8 cellular contexts compared by ENCODE assay signal in the genomic region with DNA sequence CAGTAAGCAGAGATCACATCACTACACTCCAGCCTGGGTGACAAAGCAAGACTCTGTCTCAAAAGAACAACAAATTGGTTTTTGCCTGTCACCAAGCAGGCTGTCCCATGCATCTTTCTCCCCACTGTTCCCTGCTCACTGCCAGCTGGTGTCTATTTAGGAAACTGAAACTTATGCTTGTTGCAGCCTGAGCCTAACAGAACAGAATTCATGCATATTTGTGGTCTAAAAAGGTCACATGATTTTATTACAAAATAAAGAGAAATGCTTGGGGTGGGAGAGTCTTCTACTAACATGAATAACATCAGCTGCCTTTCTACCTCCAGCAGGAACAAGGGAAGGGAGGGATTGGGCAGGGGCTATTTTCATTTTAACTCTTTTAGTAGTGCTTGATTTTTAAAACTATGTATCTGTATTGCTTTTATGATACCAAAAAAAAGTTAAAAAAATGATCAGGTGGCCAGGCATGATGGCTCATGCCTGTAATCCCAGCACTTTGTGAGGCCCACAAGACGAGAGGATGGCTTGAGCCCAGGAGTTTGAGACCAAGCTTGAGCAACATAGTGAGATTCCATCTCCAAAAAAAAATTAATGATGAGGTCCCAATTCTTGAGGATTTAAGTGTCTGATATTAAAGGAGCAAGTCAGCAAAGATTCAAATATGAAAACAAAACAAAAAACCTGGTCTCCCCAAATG. TPM values are rescaled to one million over a fixed set of nuclear protein-coding genes. Genes with fewer than 3 reads are reported as not detected.
DNase-seq lines count a peak whose midpoint lies in the region; ATAC-seq, FAIRE-seq and TF ChIP-seq lines count a peak whose summit lies in the region.

No MANE protein-coding gene starts in this region.

- intact Hi-C loops in activated CD4-positive, alpha-beta memory T cell treated with anti-CD3 and anti-CD28 coated beads for 36 hours (cut with micrococcal nuclease): no loop called here
- intact Hi-C loops in prostate gland (cut with DNase I): no loop called here

- H3K9me3 Mint-ChIP-seq in activated CD4-positive, alpha-beta memory T cell treated with anti-CD3 and anti-CD28 coated beads for 36 hours: no peaks in the 10 kb centered on the region

- CTCF ChIA-PET in A549 (lab: Yijun Ruan, JAX): interaction anchor here (0.6 to 2.4 kb wide), 9 partner anchors 7 to 170 kb away, joined by 3 to 9 read pairs (median 4); a partner anchor contains a TSS
- CTCF ChIA-PET in activated CD4-positive, alpha-beta memory T cell treated with anti-CD3 and anti-CD28 coated beads for 36 hours (lab: Charles Lee): interaction anchor here (1.0 to 2.4 kb wide), 15 partner anchors 9 to 241 kb away, joined by 3 to 22 read pairs (median 5); a partner anchor contains a TSS

- H3K4me1 ChIP-seq in A549: peaks cover 8% of the 10 kb centered on the region
- H3K4me1 ChIP-seq in gastroesophageal sphincter: peaks cover 7 to 31% (median 9%) of the 10 kb centered on the region in 3 donors
- no peaks in the 10 kb centered on the region for H3K4me1 ChIP-seq in prostate gland (replicated peaks)

- H3K27ac Mint-ChIP-seq in activated CD4-positive, alpha-beta memory T cell treated with anti-CD3 and anti-CD28 coated beads for 36 hours: peak overlapping the region; percentile 94

- TF ChIP-seq POLR2A in A549 (IDR thresholded peaks at IDR 0.05; ENCODE audit: low read length) (no peak), gastroesophageal sphincter (IDR thresholded peaks at IDR 0.05) (no peak), prostate gland (IDR thresholded peaks at IDR 0.05) (no peak)

- H3K4me3 ChIP-seq in A549 (peak overlapping the region; percentile 75), gastroesophageal sphincter (peak overlapping the region; percentile 62 to 89), prostate gland (peak overlapping the region; percentile 64)

- peak overlapping the region; percentile 75 to 89; a peak in 5 of 6 replicates for H3K27ac ChIP-seq in A549
- H3K27ac ChIP-seq in gastroesophageal sphincter: peak overlapping the region; percentile 6 to 92 (median 92)
- peak overlapping the region; percentile 94 to 96 for H3K27ac ChIP-seq in prostate gland

- peaks cover 0 to 27% of the 10 kb centered on the region in 2 donors for H3K36me3 ChIP-seq in gastroesophageal sphincter
- peaks cover 10 to 21% of the 10 kb centered on the region in 2 donors for H3K36me3 ChIP-seq in prostate gland

- peak overlapping the region; percentile 82 for H3K4me2 ChIP-seq in A549

- DNase-seq in A549 (ENCODE audit: low read depth in 1 of 2, low spot score in 1 of 2) (no peak), HCEC 1CT (peak; percentile 91), prostate gland (ENCODE audit: low spot score) (no peak), NCI-H82 (lab: John Stamatoyannopoulos, UW) (no peak)
- DNase-seq in activated CD4-positive, alpha-beta memory T cell treated with anti-CD3 and anti-CD28 coated beads for 36 hours: peak; percentile 38

- no peak for TF ChIP-seq EP300 in A549 (IDR thresholded peaks at IDR 0.05)
- TF ChIP-seq EP300 in gastroesophageal sphincter (IDR thresholded peaks at IDR 0.05): no peak

- peaks cover 19% of the 10 kb centered on the region for H3K4me1 Mint-ChIP-seq in activated CD4-positive, alpha-beta memory T cell treated with anti-CD3 and anti-CD28 coated beads for 36 hours (ENCODE audit: low read depth)

- POLR2A ChIA-PET in A549 (lab: Yijun Ruan, JAX): interaction anchor here (1.6 to 2.3 kb wide), 4 partner anchors 25 to 137 kb away, joined by 8 to 21 read pairs (median 12); a partner anchor contains a TSS
- POLR2A ChIA-PET in activated CD4-positive, alpha-beta memory T cell treated with anti-CD3 and anti-CD28 coated beads for 36 hours (lab: Charles Lee): interaction anchor here (0.8 to 5.3 kb wide), 8 partner anchors 8 to 255 kb away, joined by 3 to 58 read pairs (median 10); a partner anchor contains a TSS

- FAIRE-seq in A549 (lab: Jason Lieb, UNC): no peak

- H3K27me3 ChIP-seq in gastroesophageal sphincter (no peaks in the 10 kb centered on the region), prostate gland (replicated peaks; ENCODE audit: insufficient read depth) (no peaks in the 10 kb centered on the region)

- TF ChIP-seq RAD21 in A549 (conservative IDR thresholded peaks at IDR 0.05 in 1 of 2, IDR thresholded peaks at IDR 0.05 in 1 of 2): no peak

- WGBS in A549 (ENCODE audit: missing lambda C conversion rate): 23% methylated on average over 1 of the region's 1 CpG
- whole genome bisulfite sequencing in gastroesophageal sphincter (ENCODE audit: low coverage in 1 of 2), 2 donors: 0 to 17% methylated on average over 1 of the region's 1 CpG
- 8% methylated on average over 1 of the region's 1 CpG for WGBS in prostate gland

- no peaks in the 10 kb centered on the region for H3K27me3 Mint-ChIP-seq in activated CD4-positive, alpha-beta memory T cell treated with anti-CD3 and anti-CD28 coated beads for 36 hours

- peak overlapping the region; percentile 89 for H3K4me3 Mint-ChIP-seq in activated CD4-positive, alpha-beta memory T cell treated with anti-CD3 and anti-CD28 coated beads for 36 hours

- ATAC-seq in A549: no peak
- no peak for ATAC-seq in gastroesophageal sphincter
- no peak for ATAC-seq in GM21390 (IDR thresholded peaks at IDR 0.05; ENCODE audit: unreplicated experiment)
- no peak for ATAC-seq in HG03139 (IDR thresholded peaks at IDR 0.05; ENCODE audit: unreplicated experiment)

- H3K9me3 ChIP-seq in A549 (no peaks in the 10 kb centered on the region), gastroesophageal sphincter (no peaks in the 10 kb centered on the region), prostate gland (no peaks in the 10 kb centered on the region)

- H3K36me3 Mint-ChIP-seq in activated CD4-positive, alpha-beta memory T cell treated with anti-CD3 and anti-CD28 coated beads for 36 hours: peaks cover 19% of the 10 kb centered on the region

- TF ChIP-seq CTCF in A549 (IDR thresholded peaks at IDR 0.05): no peak
- no peak for TF ChIP-seq CTCF in gastroesophageal sphincter (IDR thresholded peaks at IDR 0.05)
- no peak for TF ChIP-seq CTCF in prostate gland (IDR thresholded peaks at IDR 0.05)

TF ChIP-seq in A549, 52 proteins besides CTCF, POLR2A, EP300 and RAD21 (continues in another document):
- TF ChIP-seq RCOR1 (IDR thresholded peaks at IDR 0.05; ENCODE audit: low read depth, low read length): no peak
- no peak for TF ChIP-seq HDAC2 (IDR thresholded peaks at IDR 0.05)
- no peak for TF ChIP-seq GATA3 (IDR thresholded peaks at IDR 0.05; ENCODE audit: borderline replicate concordance)
- TF ChIP-seq MAFK (IDR thresholded peaks at IDR 0.05; ENCODE audit: partially characterized antibody): no peak
- no peak for TF ChIP-seq EHMT2 (IDR thresholded peaks at IDR 0.05; ENCODE audit: low read depth)
- TF ChIP-seq MYC (IDR thresholded peaks at IDR 0.05; ENCODE audit: borderline replicate concordance, low read length): no peak
- TF ChIP-seq NPAS2 (CRISPR knock-in tag; IDR thresholded peaks at IDR 0.05; ENCODE audit: borderline replicate concordance): no peak

RNA-seq across cellular contexts. Expression of a gene that starts 0.9 kb away (rescaled TPM):
- polyA plus RNA-seq in A549 (2011; rRNA removed): 29.5 and 40.1 TPM in 2 replicates
- polyA plus RNA-seq in A549 (2012; cell fraction: cytosol; rRNA removed): 9.4 and 11.5 TPM in 2 replicates
- 32.9 and 55.4 TPM in 2 replicates for polyA plus RNA-seq in A549 (2012; cell fraction: nucleus; rRNA removed)
- polyA plus RNA-seq in A549 (2017; fragmentation: RNase III; extraction: RNeasy Plus Mini Kit Qiagen cat#74134 plus additional on column Dnase treatment): 16.5 to 23.9 TPM (median 22.2 TPM) in 3 replicates
- polyA minus RNA-seq in A549 (2011; rRNA and poly(A)+ RNA removed): 43.6 and 49.4 TPM in 2 replicates
- total RNA-seq in activated CD4-positive, alpha-beta memory T cell treated with anti-CD3 and anti-CD28 coated beads for 36 hours: 100 to 1,000 TPM; 125 to 139 TPM
- total RNA-seq in gastroesophageal sphincter: 10 to 100 TPM; 55.4 to 94.6 (median 82.7) TPM
- 100 to 1,000 TPM in 1 of 2 donors, 10 to 100 TPM in 1; 99.8 to 128 TPM for total RNA-seq in prostate gland

RNA-seq across cellular contexts. Expression of a gene that starts 3.7 kb away (rescaled TPM):
- not detected in 2 replicates for polyA plus RNA-seq in A549 (2011; rRNA removed)
- not detected in 2 replicates for polyA plus RNA-seq in A549 (2012; cell fraction: cytosol; rRNA removed)
- not detected in 2 replicates for polyA plus RNA-seq in A549 (2012; cell fraction: nucleus; rRNA removed)
- polyA plus RNA-seq in A549 (2017; fragmentation: RNase III; extraction: RNeasy Plus Mini Kit Qiagen cat#74134 plus additional on column Dnase treatment): not detected in 3 replicates
- not detected in 2 replicates for polyA minus RNA-seq in A549 (2011; rRNA and poly(A)+ RNA removed)
- total RNA-seq in activated CD4-positive, alpha-beta memory T cell treated with anti-CD3 and anti-CD28 coated beads for 36 hours: not detected
- not detected for total RNA-seq in gastroesophageal sphincter
- 1 to 10 TPM in 1 of 2 donors, under 1 TPM in 1; 0.62 to 1.1 TPM for total RNA-seq in prostate gland

RNA-seq across cellular contexts. Expression of a gene that starts 20.3 kb away (rescaled TPM):
- polyA plus RNA-seq in A549 (2011; rRNA removed): 0.21 and 0.34 TPM in 2 replicates
- 0.52 and 0.76 TPM in 2 replicates for polyA plus RNA-seq in A549 (2012; cell fraction: cytosol; rRNA removed)
- polyA plus RNA-seq in A549 (2012; cell fraction: nucleus; rRNA removed): 0.77 and 0.97 TPM in 2 replicates
- polyA plus RNA-seq in A549 (2017; fragmentation: RNase III; extraction: RNeasy Plus Mini Kit Qiagen cat#74134 plus additional on column Dnase treatment): 0.31 to 0.34 TPM (median 0.33 TPM) in 3 replicates
- 0.24 and 0.41 TPM in 2 replicates for polyA minus RNA-seq in A549 (2011; rRNA and poly(A)+ RNA removed)
- 10 to 100 TPM; 47.6 to 48.5 TPM for total RNA-seq in activated CD4-positive, alpha-beta memory T cell treated with anti-CD3 and anti-CD28 coated beads for 36 hours
- not detected for total RNA-seq in gastroesophageal sphincter
- not detected for total RNA-seq in prostate gland

RNA-seq across cellular contexts. Expression of a gene that starts 25.2 kb away (rescaled TPM):
- 66.8 and 89.4 TPM in 2 replicates for polyA plus RNA-seq in A549 (2011; rRNA removed)
- polyA plus RNA-seq in A549 (2012; cell fraction: cytosol; rRNA removed): 19.2 and 22.8 TPM in 2 replicates
- polyA plus RNA-seq in A549 (2012; cell fraction: nucleus; rRNA removed): 179 and 194 TPM in 2 replicates
- 24.0 to 30.0 TPM (median 29.6 TPM) in 3 replicates for polyA plus RNA-seq in A549 (2017; fragmentation: RNase III; extraction: RNeasy Plus Mini Kit Qiagen cat#74134 plus additional on column Dnase treatment)
- polyA minus RNA-seq in A549 (2011; rRNA and poly(A)+ RNA removed): 38.0 and 39.3 TPM in 2 replicates
- 10 to 100 TPM; 49.0 to 51.2 TPM for total RNA-seq in activated CD4-positive, alpha-beta memory T cell treated with anti-CD3 and anti-CD28 coated beads for 36 hours
- 10 to 100 TPM; 12.6 to 73.6 (median 30.3) TPM for total RNA-seq in gastroesophageal sphincter
- total RNA-seq in prostate gland: 10 to 100 TPM; 31.8 to 60.8 TPM

RNA-seq across cellular contexts. Expression of a gene that starts 43.2 kb away (rescaled TPM):
- polyA plus RNA-seq in A549 (2011; rRNA removed) (218 and 257 TPM in 2 replicates), A549 (2017; fragmentation: RNase III; extraction: RNeasy Plus Mini Kit Qiagen cat#74134 plus additional on column Dnase treatment) (150 to 158 TPM (median 155 TPM) in 3 replicates)
- 182 and 220 TPM in 2 replicates for polyA plus RNA-seq in A549 (2012; cell fraction: cytosol; rRNA removed)
- 73.4 and 112 TPM in 2 replicates for polyA plus RNA-seq in A549 (2012; cell fraction: nucleus; rRNA removed)
- 55.1 and 69.8 TPM in 2 replicates for polyA minus RNA-seq in A549 (2011; rRNA and poly(A)+ RNA removed)
- 10 to 100 TPM; 74.7 to 91.6 TPM for total RNA-seq in activated CD4-positive, alpha-beta memory T cell treated with anti-CD3 and anti-CD28 coated beads for 36 hours
- total RNA-seq in gastroesophageal sphincter (10 to 100 TPM; 55.7 to 82.0 (median 65.2) TPM), prostate gland (100 to 1,000 TPM in 1 of 2 donors, 10 to 100 TPM in 1; 97.7 to 101 TPM)

Comparison
In these comparisons a context has a peak if more than half of its experiments do, and no peak if none do; other contexts are left out.
1. DNase-seq: peak in HCEC 1CT (single experiment) and activated CD4-positive, alpha-beta memory T cell treated with anti-CD3 and anti-CD28 coated beads for 36 hours (single experiment); none in A549 (0 of 2), prostate gland (single experiment) and NCI-H82 (single experiment).
2. RNA of a gene that starts 20.3 kb away (total RNA-seq): 47.6 to 48.5 TPM in activated CD4-positive, alpha-beta memory T cell treated with anti-CD3 and anti-CD28 coated beads for 36 hours; not detected in gastroesophageal sphincter and not detected in prostate gland; every median in the first group is over 10 times any median in the second.
3. Peak in every context shown above with its lines, with median percentiles within 50 percentile points of each other: H3K27ac ChIP-seq and H3K4me3 ChIP-seq.